8 cellular contexts compared by ENCODE assay signal in genomic region chr14:39469094-39469710, GRCh38. TPM values are rescaled to one million over a fixed set of nuclear protein-coding genes. Genes with fewer than 3 reads are reported as not detected.
DNase-seq lines count a peak whose midpoint lies in the region; ATAC-seq and TF ChIP-seq lines count a peak whose summit lies in the region.

No MANE protein-coding gene starts in this region.

- intact Hi-C loops in breast epithelium (cut with DNase I; ENCODE audit: low total_unique reads): no loop called here

- no peak overlapping the region for H3K23ac ChIP-seq in trophoblast cell (ENCODE audit: low read length)

- no peak overlapping the region for H3K14ac ChIP-seq in trophoblast cell (ENCODE audit: low read length)

- H3K27me3 ChIP-seq in WERI-Rb-1 (ENCODE audit: insufficient read depth, low read depth, severe bottlenecking) (peaks cover 2% of the 10 kb centered on the region), iPS DF 6.9 (ENCODE audit: control insufficient read depth, insufficient read depth, low read length) (no peaks in the 10 kb centered on the region), breast epithelium (no peaks in the 10 kb centered on the region), trophoblast cell (ENCODE audit: insufficient read depth, low read length) (no peaks in the 10 kb centered on the region)

- TF ChIP-seq POLR2A in breast epithelium (IDR thresholded peaks at IDR 0.05): no peak

- H3K27ac ChIP-seq in WERI-Rb-1 (no peak overlapping the region), iPS DF 6.9 (ENCODE audit: low read length) (no peak overlapping the region), breast epithelium (no peak overlapping the region), trophoblast cell (ENCODE audit: low read depth, low read length) (no peak overlapping the region)

- ATAC-seq in GM19395 (IDR thresholded peaks at IDR 0.05; ENCODE audit: unreplicated experiment): peak; percentile 98
- ATAC-seq in HG03159 (IDR thresholded peaks at IDR 0.05; ENCODE audit: unreplicated experiment): peak; percentile 97

- H3K4ac ChIP-seq in trophoblast cell (ENCODE audit: low read depth, low read length): no peak overlapping the region

- no CpG with 5 or more reads among the region's 5 CpGs for WGBS in iPS DF 6.9 (ENCODE audit: insufficient coverage, insufficient read length)
- WGBS in trophoblast cell (ENCODE audit: extremely low coverage, insufficient coverage, insufficient read length): no CpG with 5 or more reads among the region's 5 CpGs

- no peak overlapping the region for H4K12ac ChIP-seq in trophoblast cell (ENCODE audit: low read depth, low read length)

- H3K4me3 ChIP-seq in GM12864 (ENCODE audit: low read depth, low read length) (no peak overlapping the region), WERI-Rb-1 (ENCODE audit: low read depth, low read length) (no peak overlapping the region), iPS DF 6.9 (ENCODE audit: low read length) (no peak overlapping the region), breast epithelium (no peak overlapping the region), trophoblast cell (ENCODE audit: low read depth, low read length) (no peak overlapping the region)

- no peak overlapping the region for H2BK120ac ChIP-seq in trophoblast cell (ENCODE audit: insufficient read depth, low read length, poor library complexity)

- H3K79me2 ChIP-seq in trophoblast cell (ENCODE audit: control insufficient read depth, insufficient read depth, low read length, poor library complexity): no peaks in the 10 kb centered on the region

- no peak overlapping the region for H3K9ac ChIP-seq in trophoblast cell (ENCODE audit: low read length)

- peak; percentile 82 for TF ChIP-seq CTCF in GM12864 (IDR thresholded peaks at IDR 0.05; ENCODE audit: low read depth, low read length, missing control alignments)
- peak; percentile 36; the same call in 1 of the 2 replicates for TF ChIP-seq CTCF in WERI-Rb-1 (IDR thresholded peaks at IDR 0.05; ENCODE audit: low read depth, low read length)
- TF ChIP-seq CTCF in breast epithelium (IDR thresholded peaks at IDR 0.05): no peak

- H2BK5ac ChIP-seq in trophoblast cell (ENCODE audit: low read depth, low read length, poor library complexity): no peak overlapping the region

- H2AFZ ChIP-seq in trophoblast cell (ENCODE audit: insufficient read depth, low read length, poor library complexity): no peak overlapping the region

- DNase-seq in GM12864 (ENCODE audit: low read depth): peak; percentile 51
- peak; percentile 20 for DNase-seq in WERI-Rb-1
- peak; percentile 11 for DNase-seq in iPS DF 6.9 (ENCODE audit: low read depth, low spot score)
- no peak for DNase-seq in breast epithelium (ENCODE audit: low spot score in 2 of 2)
- DNase-seq in activated CD4-positive, CD25-positive, alpha-beta regulatory T cell (lab: John Stamatoyannopoulos, UW): no peak
- DNase-seq in trophoblast cell: no peak

- no peaks in the 10 kb centered on the region for H3K79me1 ChIP-seq in trophoblast cell (ENCODE audit: low read length)

- H3K4me1 ChIP-seq in iPS DF 6.9 (ENCODE audit: control insufficient read depth, insufficient read depth, low read length) (no peaks in the 10 kb centered on the region), breast epithelium (no peaks in the 10 kb centered on the region), trophoblast cell (ENCODE audit: control insufficient read depth in 1 of 2, insufficient read depth in 2 of 2, low read length in 2 of 2) (no peaks in the 10 kb centered on the region)

- H3K36me3 ChIP-seq in WERI-Rb-1 (no peaks in the 10 kb centered on the region), iPS DF 6.9 (ENCODE audit: control insufficient read depth, insufficient read depth, low read length) (no peaks in the 10 kb centered on the region), breast epithelium (no peaks in the 10 kb centered on the region), trophoblast cell (ENCODE audit: control insufficient read depth in 1 of 2, insufficient read depth in 2 of 2, low read length in 2 of 2) (no peaks in the 10 kb centered on the region)

- H3K4me2 ChIP-seq in trophoblast cell (ENCODE audit: low read length): no peak overlapping the region

- no peak overlapping the region for H3K18ac ChIP-seq in trophoblast cell (ENCODE audit: low read length)

- no peak overlapping the region for H2AK5ac ChIP-seq in trophoblast cell (ENCODE audit: low read length)

- no peak overlapping the region for H4K8ac ChIP-seq in trophoblast cell (ENCODE audit: low read depth, low read length)

- H2BK12ac ChIP-seq in trophoblast cell (ENCODE audit: low read length): no peak overlapping the region

- H4K91ac ChIP-seq in trophoblast cell (ENCODE audit: low read depth, low read length): no peak overlapping the region

- H3K9me3 ChIP-seq in WERI-Rb-1 (ENCODE audit: severe bottlenecking): no peaks in the 10 kb centered on the region
- no peaks in the 10 kb centered on the region for H3K9me3 ChIP-seq in iPS DF 6.9 (ENCODE audit: control insufficient read depth, insufficient read depth, low read length)
- no peaks in the 10 kb centered on the region for H3K9me3 ChIP-seq in breast epithelium
- H3K9me3 ChIP-seq in trophoblast cell (ENCODE audit: insufficient read depth, low read depth, low read length): no peaks in the 10 kb centered on the region

RNA-seq across cellular contexts. Expression of gene FBXO33, which starts 37.0 kb away (rescaled TPM):
- 10 to 100 TPM; 14.1 to 21.5 (median 15.8) TPM for total RNA-seq in breast epithelium
- 10.6 and 10.7 TPM in 2 replicates for polyA plus RNA-seq in trophoblast cell (2013)

Comparison
In these comparisons a context has a peak if more than half of its experiments do, and no peak if none do; other contexts are left out.
1. DNase-seq: peak in GM12864 (single experiment), WERI-Rb-1 (single experiment) and iPS DF 6.9 (single experiment); none in breast epithelium (0 of 2), activated CD4-positive, CD25-positive, alpha-beta regulatory T cell (0 of 4) and trophoblast cell (0 of 2).
2. CTCF ChIP-seq: peak in GM12864 (single experiment) and WERI-Rb-1 (single experiment); none in breast epithelium (0 of 3).